8 cellular contexts compared by ENCODE assay signal in the genomic region with DNA sequence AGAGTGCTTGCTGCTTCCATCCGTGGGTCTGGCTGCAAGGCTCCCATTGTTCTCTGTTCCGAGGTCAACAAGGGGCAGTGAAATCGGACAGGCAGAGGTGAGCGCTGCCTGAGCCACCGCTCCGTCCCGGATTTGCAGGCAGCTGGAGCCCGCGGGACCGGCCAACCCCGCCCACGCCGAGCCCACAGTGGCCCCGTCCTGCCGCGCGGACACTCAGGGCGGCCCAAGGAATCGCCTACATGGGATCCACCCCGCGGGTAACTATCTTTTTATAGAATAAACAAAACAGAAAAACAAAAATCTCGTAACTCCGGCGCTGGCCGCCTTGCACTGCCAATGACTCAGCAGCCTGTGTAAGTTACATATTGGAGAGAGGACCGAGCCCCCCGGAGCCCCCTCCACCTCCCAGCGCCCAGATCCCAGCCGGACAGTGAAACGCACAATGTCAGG. TPM values are rescaled to one million over a fixed set of nuclear protein-coding genes. Genes with fewer than 3 reads are reported as not detected.
A peak's percentile ranks its signal among the peaks of the same experiment; 100 is the strongest.
DNase-seq lines count a peak whose midpoint lies in the region; ATAC-seq and TF ChIP-seq lines count a peak whose summit lies in the region.

No MANE protein-coding gene starts in this region.

- POLR2A ChIA-PET in activated B cell treated with CpG ODN at 0.5 μM for 24 hours (lab: Charles Lee): no interaction called here

- no peaks in the 10 kb centered on the region for H3K9me3 Mint-ChIP-seq in activated B cell treated with CpG ODN at 0.5 μM for 24 hours
- H3K9me3 Mint-ChIP-seq in glutamatergic neuron (ENCODE audit: unreplicated experiment): peaks cover 14% of the 10 kb centered on the region
- H3K9me3 Mint-ChIP-seq in progenitor cell of endocrine pancreas (ENCODE audit: low read depth): no peaks in the 10 kb centered on the region

- TF ChIP-seq CTCF in activated B cell treated with CpG ODN at 0.5 μM for 24 hours (IDR thresholded peaks at IDR 0.05): no peak
- TF ChIP-seq CTCF in glutamatergic neuron (IDR thresholded peaks at IDR 0.05; ENCODE audit: partially characterized antibody, unreplicated experiment): no peak
- TF ChIP-seq CTCF in progenitor cell of endocrine pancreas (IDR thresholded peaks at IDR 0.05; ENCODE audit: unreplicated experiment): no peak

- H3K27ac Mint-ChIP-seq in activated B cell treated with CpG ODN at 0.5 μM for 24 hours (no peak overlapping the region), glutamatergic neuron (ENCODE audit: unreplicated experiment) (peak overlapping the region; percentile 85), progenitor cell of endocrine pancreas (peak overlapping the region; percentile 79)

- peaks cover 10% of the 10 kb centered on the region for H3K4me1 Mint-ChIP-seq in activated B cell treated with CpG ODN at 0.5 μM for 24 hours
- peaks cover 15% of the 10 kb centered on the region for H3K4me1 Mint-ChIP-seq in glutamatergic neuron (ENCODE audit: low read depth, unreplicated experiment)
- peaks cover 28% of the 10 kb centered on the region for H3K4me1 Mint-ChIP-seq in progenitor cell of endocrine pancreas (ENCODE audit: low read depth)

- H3K27me3 Mint-ChIP-seq in activated B cell treated with CpG ODN at 0.5 μM for 24 hours (no peaks in the 10 kb centered on the region), glutamatergic neuron (ENCODE audit: unreplicated experiment) (peaks cover 9% of the 10 kb centered on the region), progenitor cell of endocrine pancreas (peaks cover 16% of the 10 kb centered on the region)

- peak; percentile 43 for DNase-seq in EL
- no peak for DNase-seq in activated B cell treated with CpG ODN at 0.5 μM for 24 hours
- DNase-seq in glutamatergic neuron: peak; percentile 31
- no peak for DNase-seq in progenitor cell of endocrine pancreas (ENCODE audit: low spot score, unreplicated experiment)

- H3K4me3 Mint-ChIP-seq in activated B cell treated with CpG ODN at 0.5 μM for 24 hours (peak overlapping the region; percentile 50), glutamatergic neuron (ENCODE audit: unreplicated experiment) (peak overlapping the region; percentile 90), progenitor cell of endocrine pancreas (ENCODE audit: low read depth) (peak overlapping the region; percentile 52)

- H3K36me3 Mint-ChIP-seq in activated B cell treated with CpG ODN at 0.5 μM for 24 hours (ENCODE audit: low read depth): peaks cover 3% of the 10 kb centered on the region
- no peaks in the 10 kb centered on the region for H3K36me3 Mint-ChIP-seq in glutamatergic neuron (ENCODE audit: unreplicated experiment)
- no peaks in the 10 kb centered on the region for H3K36me3 Mint-ChIP-seq in progenitor cell of endocrine pancreas (ENCODE audit: insufficient read depth)

- CTCF ChIA-PET in activated B cell treated with CpG ODN at 0.5 μM for 24 hours (lab: Charles Lee): no interaction called here

- ATAC-seq in activated B cell treated with CpG ODN at 0.5 μM for 24 hours (ENCODE audit: low read depth) (no peak), GM19463 (IDR thresholded peaks at IDR 0.05; ENCODE audit: unreplicated experiment) (no peak), HG03565 (IDR thresholded peaks at IDR 0.05; ENCODE audit: unreplicated experiment) (no peak), GM18858 (IDR thresholded peaks at IDR 0.05; ENCODE audit: unreplicated experiment) (no peak), HG02973 (IDR thresholded peaks at IDR 0.05; ENCODE audit: unreplicated experiment) (no peak)

- intact Hi-C loops in activated B cell treated with CpG ODN at 0.5 μM for 24 hours (cut with micrococcal nuclease): loop anchor here (2.0 to 5.0 kb wide), 2 partner anchors 353 to 417 kb away; partner anchors contain the start of genes LRRC27 and PWWP2B

RNA-seq across cellular contexts. Expression of gene BNIP3, which starts 1.9 kb away (rescaled TPM):
- 9.9 and 10.6 TPM in 2 replicates for total RNA-seq in activated B cell treated with CpG ODN at 0.5 μM for 24 hours
- 56.4 TPM for total RNA-seq in glutamatergic neuron (ENCODE audit: unreplicated experiment)
- total RNA-seq in progenitor cell of endocrine pancreas: 28.5 and 32.4 TPM in 2 replicates

Comparison
In these comparisons a context has a peak if more than half of its experiments do, and no peak if none do; other contexts are left out.
1. DNase-seq: peak in EL (single experiment) and glutamatergic neuron (single experiment); none in activated B cell treated with CpG ODN at 0.5 μM for 24 hours (single experiment) and progenitor cell of endocrine pancreas (single experiment).
2. Peak in every context shown above with its lines, with median percentiles within 50 percentile points of each other: H3K4me3 Mint-ChIP-seq.